ENCODE assay signal across 8 cellular contexts in genomic region chr17:50638851-50639767, GRCh38.
DNase-seq lines count a peak whose midpoint lies in the region; ATAC-seq and TF ChIP-seq lines count a peak whose summit lies in the region.

No MANE protein-coding gene starts in this region.

- CTCF ChIA-PET in RWPE1 (lab: Yijun Ruan, JAX): interaction anchor here (0.5 to 1.1 kb wide), 6 partner anchors 8 to 42 kb away, joined by 3 to 5 read pairs (median 3); no protein-coding TSS in a partner anchor

- no peak overlapping the region for H3K4me3 ChIP-seq in foreskin fibroblast (ENCODE audit: low read depth in 1 of 2, low read length in 2 of 2)

- intact Hi-C loops in posterior cingulate gyrus (cut with DNase I): no loop called here

- DNase-seq in EL (peak; percentile 100), RWPE1 (ENCODE audit: low spot score) (peak; percentile 93), foreskin fibroblast (peak; percentile 97), posterior cingulate gyrus (peak in 8 of 10 donors; percentile 44 to 93 (median 53)), NCI-H187 treated with DMSO at 0.1 percent for 48 hours (lab: John Stamatoyannopoulos, UW) (no peak)
- DNase-seq in activated naive CD4-positive, alpha-beta T cell (lab: John Stamatoyannopoulos, UW): no peak
- DNase-seq in activated CD4-positive, alpha-beta T cell treated with anti-CD3 and anti-CD28 coated beads for 4 hours: no peak

- TF ChIP-seq CTCF in RWPE1 (conservative IDR thresholded peaks at IDR 0.05; ENCODE audit: low read depth): no peak
- no peak for TF ChIP-seq CTCF in foreskin fibroblast (IDR thresholded peaks at IDR 0.05; ENCODE audit: low read depth, low read length)

- no peak for ATAC-seq in GM19455 (IDR thresholded peaks at IDR 0.05; ENCODE audit: unreplicated experiment)

- POLR2A ChIA-PET in RWPE1 (lab: Yijun Ruan, JAX; ENCODE audit: low non-redundant PET): interaction anchor here (0.7 to 0.8 kb wide), 2 partner anchors 15 to 21 kb away, joined by 3 to 4 read pairs; no protein-coding TSS in a partner anchor

- H3K27ac ChIP-seq in RWPE1: peak overlapping the region; percentile 98

Comparison
In these comparisons a context has a peak if more than half of its experiments do, and no peak if none do; other contexts are left out.
1. DNase-seq: peak in EL (single experiment), RWPE1 (single experiment), foreskin fibroblast (2 of 2) and posterior cingulate gyrus (8 of 10); none in activated naive CD4-positive, alpha-beta T cell (0 of 4), NCI-H187 treated with DMSO at 0.1 percent for 48 hours (single experiment) and activated CD4-positive, alpha-beta T cell treated with anti-CD3 and anti-CD28 coated beads for 4 hours (0 of 2).